In the genomic region with DNA sequence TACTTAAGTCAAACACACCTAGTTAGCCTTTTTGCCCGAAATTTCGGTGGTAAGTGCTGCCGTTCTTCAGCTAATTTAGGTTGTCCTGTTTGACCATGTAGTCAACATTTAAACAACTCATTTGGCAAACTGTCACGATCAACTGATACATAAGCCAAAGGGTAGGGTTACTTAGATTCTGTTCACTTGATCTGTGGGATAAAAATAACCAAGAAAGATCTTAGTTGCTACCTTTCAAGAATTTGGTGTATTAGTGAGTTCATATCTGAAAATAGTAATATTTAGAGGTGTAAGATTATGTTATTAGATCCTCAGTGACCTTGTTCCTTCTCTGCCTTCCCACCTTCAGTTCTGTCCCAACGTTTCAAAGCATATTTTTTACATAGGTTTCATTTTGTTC, we compare ENCODE assay signal across 9 cellular contexts. TPM values are rescaled to one million over a fixed set of nuclear protein-coding genes. Genes with fewer than 3 reads are reported as not detected.
DNase-seq lines count a peak whose midpoint lies in the region; ATAC-seq, FAIRE-seq and TF ChIP-seq lines count a peak whose summit lies in the region.
"Had no signal": no experiment of that assay in that cellular context is flagged by ENCODE, and none has a peak within 500 bp of the region (broad histone marks: within the 10 kb centered on the region; RNA-seq: fewer than 3 reads in every experiment).

No MANE protein-coding gene starts in this region.

- no peak for ATAC-seq in A549

- TF ChIP-seq CTCF in A549 (IDR thresholded peaks at IDR 0.05), result no peak
- no peak for TF ChIP-seq CTCF in bronchial epithelial cell (IDR thresholded peaks at IDR 0.05; ENCODE audit: insufficient read depth, low read length, severe bottlenecking)
- no peak for TF ChIP-seq CTCF in transverse colon (IDR thresholded peaks at IDR 0.05)
- no peak for TF ChIP-seq CTCF in uterus (IDR thresholded peaks at IDR 0.05)

- WGBS in A549 (ENCODE audit: missing lambda C conversion rate), result 59% methylated on average over 5 of the region's 5 CpGs
- 31 to 32% methylated on average over 5 of the region's 5 CpGs for WGBS in transverse colon (ENCODE audit: low coverage in 1 of 2), 2 donors

- POLR2A ChIA-PET in A549 (lab: Yijun Ruan, JAX), result no interaction called here

- in situ Hi-C loops in transverse colon (cut with MboI; ENCODE audit: low pct_ligation_motif_present in 1 of 4, low pct_unique_long_range_greater_than_20kb in 1 of 4, low sequenced_read_pairs in 3 of 4), result no loop called here

- peaks cover 33% of the 10 kb centered on the region for H3K4me1 ChIP-seq in A549
- H3K4me1 ChIP-seq in mucosa of stomach (ENCODE audit: control insufficient read depth, insufficient read depth, low read length), result peaks cover 25% of the 10 kb centered on the region
- peaks cover 8 to 51% (median 29%) of the 10 kb centered on the region in 4 donors for H3K4me1 ChIP-seq in transverse colon
- peaks cover 6 to 10% of the 10 kb centered on the region in 2 donors for H3K4me1 ChIP-seq in uterus

- H3K36me3 ChIP-seq in bronchial epithelial cell (ENCODE audit: control insufficient read depth, insufficient read depth, low read length) (no peaks in the 10 kb centered on the region), mucosa of stomach (ENCODE audit: control insufficient read depth, insufficient read depth, low read length) (no peaks in the 10 kb centered on the region), transverse colon (no peaks in the 10 kb centered on the region), uterus (no peaks in the 10 kb centered on the region)

- TF ChIP-seq RAD21 in A549 (conservative IDR thresholded peaks at IDR 0.05 in 1 of 2, IDR thresholded peaks at IDR 0.05 in 1 of 2), result no peak

- TF ChIP-seq POLR2A in A549 (IDR thresholded peaks at IDR 0.05; ENCODE audit: low read length) (no peak), transverse colon (IDR thresholded peaks at IDR 0.05) (no peak), uterus (IDR thresholded peaks at IDR 0.05) (no peak)

- no peak for FAIRE-seq in A549 (lab: Jason Lieb, UNC)
- FAIRE-seq in bronchial epithelial cell (lab: Jason Lieb, UNC), result no peak

- intact Hi-C loops in transverse colon (cut with DNase I; ENCODE audit: low total_unique reads), result no loop called here
- intact Hi-C loops in uterus (cut with DNase I; ENCODE audit: low total_unique reads), result no loop called here

- H3K4me2 ChIP-seq in A549, result peak overlapping the region; percentile 93

- H3K9ac ChIP-seq in mucosa of stomach (ENCODE audit: low read length), result peak overlapping the region; percentile 31

- H3K9me3 ChIP-seq in A549 (no peaks in the 10 kb centered on the region), mucosa of stomach (ENCODE audit: control insufficient read depth, low read length) (no peaks in the 10 kb centered on the region), transverse colon (no peaks in the 10 kb centered on the region), uterus (no peaks in the 10 kb centered on the region)

- no peak for TF ChIP-seq EP300 in A549 (IDR thresholded peaks at IDR 0.05)
- no peak for TF ChIP-seq EP300 in transverse colon (IDR thresholded peaks at IDR 0.05; ENCODE audit: low read depth)

- peak overlapping the region; percentile 73; the same call in 2 of the 3 replicates for H3K4me3 ChIP-seq in A549
- H3K4me3 ChIP-seq in bronchial epithelial cell (ENCODE audit: low read depth, low read length), result peak overlapping the region; percentile 98
- peak overlapping the region; percentile 18 for H3K4me3 ChIP-seq in mucosa of stomach (ENCODE audit: low read length)
- H3K4me3 ChIP-seq in transverse colon, result peak overlapping the region in 2 of 4 donors; percentile 88 to 98
- peak overlapping the region in 1 of 2 donors; percentile 91 for H3K4me3 ChIP-seq in uterus

- CTCF ChIA-PET in A549 (lab: Yijun Ruan, JAX), result interaction anchor here (0.8 to 1.1 kb wide), 2 partner anchors 14 to 41 kb away, joined by 3 read pairs; no protein-coding TSS in a partner anchor

- no peak overlapping the region for H3K27ac ChIP-seq in A549
- H3K27ac ChIP-seq in transverse colon, result peak overlapping the region in 2 of 4 donors; percentile 20 to 99
- H3K27ac ChIP-seq in uterus, result peak overlapping the region in 1 of 2 donors; percentile 96

- no peak for DNase-seq in A549 (ENCODE audit: low read depth in 1 of 2, low spot score in 1 of 2)
- peak; percentile 14 for DNase-seq in HT-29 (ENCODE audit: low spot score)
- DNase-seq in bronchial epithelial cell (ENCODE audit: low read depth), result no peak
- DNase-seq in transverse colon, result no peak
- no peak for DNase-seq in NCI-H2171 (lab: John Stamatoyannopoulos, UW)
- DNase-seq in globus pallidus (ENCODE audit: low spot score), result no peak
- no peak for DNase-seq in uterus
- DNase-seq: SIG-M5 had no signal

- no peaks in the 10 kb centered on the region for H3K27me3 ChIP-seq in bronchial epithelial cell (ENCODE audit: control insufficient read depth, insufficient read depth, low read length)
- H3K27me3 ChIP-seq in mucosa of stomach (ENCODE audit: control insufficient read depth, insufficient read depth, low read length), result no peaks in the 10 kb centered on the region
- no peaks in the 10 kb centered on the region for H3K27me3 ChIP-seq in transverse colon
- H3K27me3 ChIP-seq in uterus, result no peaks in the 10 kb centered on the region

TF ChIP-seq in A549, 52 proteins besides CTCF, POLR2A, EP300 and RAD21:
- TF ChIP-seq, protein P1, sequence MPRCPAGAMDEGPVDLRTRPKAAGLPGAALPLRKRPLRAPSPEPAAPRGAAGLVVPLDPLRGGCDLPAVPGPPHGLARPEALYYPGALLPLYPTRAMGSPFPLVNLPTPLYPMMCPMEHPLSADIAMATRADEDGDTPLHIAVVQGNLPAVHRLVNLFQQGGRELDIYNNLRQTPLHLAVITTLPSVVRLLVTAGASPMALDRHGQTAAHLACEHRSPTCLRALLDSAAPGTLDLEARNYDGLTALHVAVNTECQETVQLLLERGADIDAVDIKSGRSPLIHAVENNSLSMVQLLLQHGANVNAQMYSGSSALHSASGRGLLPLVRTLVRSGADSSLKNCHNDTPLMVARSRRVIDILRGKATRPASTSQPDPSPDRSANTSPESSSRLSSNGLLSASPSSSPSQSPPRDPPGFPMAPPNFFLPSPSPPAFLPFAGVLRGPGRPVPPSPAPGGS (IDR thresholded peaks at IDR 0.05), result no peak
- TF ChIP-seq KDM5A (IDR thresholded peaks at IDR 0.05) (no peak), BHLHE40 (IDR thresholded peaks at IDR 0.05; ENCODE audit: low read depth, low read length) (no peak), HDAC2 (IDR thresholded peaks at IDR 0.05) (no peak)

RNA-seq across cellular contexts. Expression of a gene that starts 2.0 kb away (rescaled TPM):
- polyA plus RNA-seq in A549 (2011; rRNA removed), result 40.4 and 45.3 TPM in 2 replicates
- 7.0 and 8.7 TPM in 2 replicates for polyA plus RNA-seq in A549 (2012; cell fraction: cytosol; rRNA removed)
- 6.7 and 9.6 TPM in 2 replicates for polyA plus RNA-seq in A549 (2012; cell fraction: nucleus; rRNA removed)
- 19.2 to 20.8 TPM (median 20.6 TPM) in 3 replicates for polyA plus RNA-seq in A549 (2017; fragmentation: RNase III; extraction: RNeasy Plus Mini Kit Qiagen cat#74134 plus additional on column Dnase treatment)
- polyA minus RNA-seq in A549 (2011; rRNA and poly(A)+ RNA removed), result 36.7 and 37.8 TPM in 2 replicates
- 14.0 and 15.5 TPM in 2 replicates for total RNA-seq in HT-29 (2014; rRNA removed; shearing (Covaris generic))
- 48.2 and 56.5 TPM in 2 replicates for total RNA-seq in bronchial epithelial cell
- 10 to 100 TPM; 27.2 to 38.7 (median 31.6) TPM for total RNA-seq in transverse colon
- 100 to 1,000 TPM in 1 of 4 donors, 10 to 100 TPM in 3; 33.8 to 102 (median 51.9) TPM for total RNA-seq in uterus
